ENCODE assay signal across 1 cellular context in genomic region chr1:248804771-248805681, GRCh38.
TF ChIP-seq lines count a peak whose summit lies in the region.

No MANE protein-coding gene starts in this region.

TF ChIP-seq in GM12878, 131 proteins besides CTCF, POLR2A, EP300 and RAD21 (continues in another document):
- TF ChIP-seq BRCA1 (IDR thresholded peaks at IDR 0.05; ENCODE audit: low read depth, low read length): no peak
- no peak for TF ChIP-seq ZBTB33 (IDR thresholded peaks at IDR 0.05)
- peak; percentile 93; the same call in 2 of the 3 replicates for TF ChIP-seq POU2F2 (IDR thresholded peaks at IDR 0.05; ENCODE audit: borderline replicate concordance, low read depth, low read length)
- TF ChIP-seq ZNF384 (IDR thresholded peaks at IDR 0.05; ENCODE audit: borderline replicate concordance, low read depth, low read length): no peak
- no peak for TF ChIP-seq CREB1 (IDR thresholded peaks at IDR 0.05; ENCODE audit: low read depth)
- peak in 1 of 2 experiments; percentile 2; a peak in 1 of 4 replicates for TF ChIP-seq BHLHE40 (IDR thresholded peaks at IDR 0.05; ENCODE audit: borderline replicate concordance in 1 of 2, low read depth in 2 of 2, low read length in 1 of 2)
- no peak for TF ChIP-seq BCL3 (IDR thresholded peaks at IDR 0.05; ENCODE audit: borderline replicate concordance, insufficient read depth, low read depth, low read length, poor library complexity, severe bottlenecking)
- no peak for TF ChIP-seq SMARCA5 (IDR thresholded peaks at IDR 0.05)
- no peak for TF ChIP-seq ZNF217 (IDR thresholded peaks at IDR 0.05)
- no peak for TF ChIP-seq EGR1 (IDR thresholded peaks at IDR 0.05; ENCODE audit: borderline replicate concordance in 1 of 2, low read depth in 2 of 2, low read length in 2 of 2)
- TF ChIP-seq MLLT1 (IDR thresholded peaks at IDR 0.05): peak; percentile 39; the same call in 1 of the 2 replicates
- TF ChIP-seq CBX5 (IDR thresholded peaks at IDR 0.05; ENCODE audit: low read depth): peak; percentile 63; the same call in 1 of the 2 replicates
- no peak for TF ChIP-seq PRDM15 (CRISPR knock-in tag; IDR thresholded peaks at IDR 0.05)
- no peak for TF ChIP-seq MAX (IDR thresholded peaks at IDR 0.05; ENCODE audit: low read depth, low read length)
- peak; percentile 44; the same call in 1 of the 2 replicates for TF ChIP-seq NBN (IDR thresholded peaks at IDR 0.05)
- no peak for TF ChIP-seq POLR2AphosphoS2 (IDR thresholded peaks at IDR 0.05; ENCODE audit: low read depth, low read length)
- TF ChIP-seq TCF3 (IDR thresholded peaks at IDR 0.05; ENCODE audit: borderline replicate concordance, insufficient read depth, low read depth, low read length): peak; percentile 15; the same call in 1 of the 2 replicates
- TF ChIP-seq BMI1 (IDR thresholded peaks at IDR 0.05; ENCODE audit: borderline replicate concordance): no peak
- TF ChIP-seq ZNF687 (IDR thresholded peaks at IDR 0.05): peak; percentile 92
- no peak for TF ChIP-seq MYB (IDR thresholded peaks at IDR 0.05; ENCODE audit: borderline replicate concordance, low read depth, low read length)
- TF ChIP-seq MTA3 (IDR thresholded peaks at IDR 0.05; ENCODE audit: borderline replicate concordance, low read length): no peak
- TF ChIP-seq CEBPB (IDR thresholded peaks at IDR 0.05; ENCODE audit: borderline replicate concordance in 1 of 2, low read depth in 2 of 2, low read length in 2 of 2): no peak
- no peak for TF ChIP-seq USF1 (IDR thresholded peaks at IDR 0.05; ENCODE audit: borderline replicate concordance, extremely low read length, insufficient read depth, low read depth, low read length)
- no peak for TF ChIP-seq NKRF (conservative IDR thresholded peaks at IDR 0.05)
- TF ChIP-seq ZNF24 (IDR thresholded peaks at IDR 0.05): peak; percentile 23; the same call in 1 of the 2 replicates
- no peak for TF ChIP-seq SIN3A (IDR thresholded peaks at IDR 0.05; ENCODE audit: low read depth, low read length)
- TF ChIP-seq MYC (IDR thresholded peaks at IDR 0.05; ENCODE audit: insufficient read depth, insufficient read length, insufficient replicate concordance, low read length, severe bottlenecking): no peak
- no peak for TF ChIP-seq RFX5 (IDR thresholded peaks at IDR 0.05; ENCODE audit: low read depth, low read length)
- TF ChIP-seq ZBED1 (IDR thresholded peaks at IDR 0.05; ENCODE audit: borderline replicate concordance): peak; percentile 17; the same call in 1 of the 2 replicates
- TF ChIP-seq RELB (IDR thresholded peaks at IDR 0.05; ENCODE audit: low read depth): peak; percentile 70
- TF ChIP-seq HSF1 (IDR thresholded peaks at IDR 0.05; ENCODE audit: low read depth, low read length): no peak
